17 cellular contexts compared by ENCODE assay signal in the genomic region with DNA sequence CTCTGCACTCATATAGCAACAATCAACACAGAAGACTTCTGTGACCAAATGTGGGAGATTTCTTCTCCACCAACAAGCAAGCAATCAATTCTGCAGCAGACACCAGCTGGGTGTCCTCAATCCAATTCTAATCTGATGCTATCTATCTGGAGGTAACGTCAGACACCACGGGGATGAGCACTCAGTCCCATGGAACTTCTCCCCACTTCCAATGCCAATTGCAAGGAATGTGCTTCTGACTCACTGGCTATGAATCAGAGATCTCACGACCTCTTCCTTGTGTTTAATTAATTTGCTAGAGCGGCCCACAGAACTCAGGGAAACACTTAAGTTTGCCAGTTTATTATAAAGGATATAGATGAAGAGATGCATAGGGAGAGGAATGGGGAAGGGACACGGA.
DNase-seq lines count a peak whose midpoint lies in the region; ATAC-seq lines count a peak whose summit lies in the region.
"Had no signal": no experiment of that assay in that cellular context is flagged by ENCODE, and none has a peak within 500 bp of the region (broad histone marks: within the 10 kb centered on the region; RNA-seq: fewer than 3 reads in every experiment).

No MANE protein-coding gene starts in this region.

- ATAC-seq in HG03565 (IDR thresholded peaks at IDR 0.05; ENCODE audit: unreplicated experiment), result no peak
- ATAC-seq: HepG2; stimulated activated naive B cell treated with anti-CD40 and anti-IgM and Interleukin-4, amounts not matched to agents 10 μg/mL and 1 μg/mL and 100 μg/mL, for 72 hours had no signal

- DNase-seq in AG08395 (ENCODE audit: low spot score), result peak; percentile 90
- DNase-seq in HS-5 (ENCODE audit: low read depth), result peak; percentile 89
- DNase-seq in amniotic epithelial cell (ENCODE audit: low read depth), result peak; percentile 84
- DNase-seq in foreskin melanocyte, result peak; percentile 45
- no peak for DNase-seq in COR-L47 (lab: John Stamatoyannopoulos, UW)
- no peak for DNase-seq in stimulated activated naive CD4-positive, alpha-beta T cell treated with Interleukin-2 at 50 U/mL for 16 hours (lab: John Stamatoyannopoulos, UW)
- no peak for DNase-seq in retina
- DNase-seq: activated CD4-positive, CD25-positive, alpha-beta regulatory T cell; amygdala; BE2C; effector CD4-positive, alpha-beta T cell; NCI-H1417 treated with DMSO at 0.1 percent for 48 hours; NCI-H526 treated with DMSO at 0.1 percent for 48 hours; stimulated activated CD4-positive, alpha-beta T cell treated with anti-CD3 and anti-CD28 coated beads, Interleukin-1b, Interleukin-23, amount 100 ng/mL, for 48 hours; stimulated activated naive B cell treated with anti-CD40 and anti-IgM and Interleukin-4, amounts not matched to agents 10 μg/mL and 1 μg/mL and 100 μg/mL, for 72 hours had no signal

Comparison
In these comparisons a context has a peak if more than half of its experiments do, and no peak if none do; other contexts are left out.
1. DNase-seq: peak in AG08395 (single experiment), HS-5 (single experiment), amniotic epithelial cell (single experiment) and foreskin melanocyte (single experiment); none in COR-L47 (single experiment), stimulated activated naive CD4-positive, alpha-beta T cell treated with Interleukin-2 at 50 U/mL for 16 hours (single experiment) and retina (single experiment).